In genomic region chr14:63862163-63862562, GRCh38 we compare ENCODE assay signal across 15 cellular contexts.
"Had no signal": no experiment of that assay in that cellular context is flagged by ENCODE, and none has a peak within 500 bp of the region (broad histone marks: within the 10 kb centered on the region; RNA-seq: fewer than 3 reads in every experiment).

No MANE protein-coding gene starts in this region.

- H3K9me3 Mint-ChIP-seq: activated naive CD8-positive, alpha-beta T cell treated with anti-CD3 and anti-CD28 coated beads, Interleukin-2, amount 50 U/mL, for 24 hours; activated T-cell treated with anti-CD3 and anti-CD28 coated beads, Interleukin-2, amount 50 U/mL, for 24 hours had no signal

- H3K27me3 ChIP-seq: ascending aorta, cardiac muscle cell, gastroesophageal sphincter, hepatocyte, uterus had no signal

- H3K36me3 ChIP-seq: ascending aorta, cardiac muscle cell, gastroesophageal sphincter, uterus had no signal

- H3K4me1 ChIP-seq: parathyroid adenoma, uterus had no signal

- ATAC-seq: activated naive CD8-positive, alpha-beta T cell treated with anti-CD3 and anti-CD28 coated beads, Interleukin-2, amount 50 U/mL, for 24 hours; gastroesophageal sphincter had no signal

- H3K9me3 ChIP-seq: ascending aorta, gastroesophageal sphincter, uterus had no signal

- H3K27ac ChIP-seq: ascending aorta, cardiac muscle cell, gastroesophageal sphincter, hepatocyte, parathyroid adenoma, uterus had no signal

- H3K4me3 Mint-ChIP-seq: activated naive CD8-positive, alpha-beta T cell treated with anti-CD3 and anti-CD28 coated beads, Interleukin-2, amount 50 U/mL, for 24 hours; activated T-cell treated with anti-CD3 and anti-CD28 coated beads, Interleukin-2, amount 50 U/mL, for 24 hours had no signal

- H3K4me3 ChIP-seq: ascending aorta, cardiac muscle cell, gastroesophageal sphincter, hepatocyte, uterus had no signal

- DNase-seq: activated CD4-positive, alpha-beta T cell treated with anti-CD3 and anti-CD28 coated beads, Interleukin-2, amount 50 U/mL, for 4 hours; activated gamma-delta T cell treated with Interleukin-2 at 50 U/mL for 16 hours; activated naive CD8-positive, alpha-beta T cell treated with anti-CD3 and anti-CD28 coated beads, Interleukin-2, amount 50 U/mL, for 24 hours; activated T-cell treated with anti-CD3 and anti-CD28 coated beads, Interleukin-2, amount 50 U/mL, for 24 hours; kidney glomerular epithelial cell; mesendoderm; retina; stimulated activated CD4-positive, alpha-beta T cell treated with anti-CD3 and anti-CD28 coated beads, Interleukin-15, amount 100 ng/mL, for 24 hours; stimulated activated CD4-positive, alpha-beta T cell treated with anti-CD3 and anti-CD28 coated beads, Interleukin-4, amount 100 ng/mL, for 24 hours; uterus had no signal

- H3K27ac Mint-ChIP-seq: activated naive CD8-positive, alpha-beta T cell treated with anti-CD3 and anti-CD28 coated beads, Interleukin-2, amount 50 U/mL, for 24 hours had no signal

- H3K27me3 Mint-ChIP-seq: activated naive CD8-positive, alpha-beta T cell treated with anti-CD3 and anti-CD28 coated beads, Interleukin-2, amount 50 U/mL, for 24 hours; activated T-cell treated with anti-CD3 and anti-CD28 coated beads, Interleukin-2, amount 50 U/mL, for 24 hours had no signal
